Comparison of ENCODE assay signal across 9 cellular contexts in the genomic region with DNA sequence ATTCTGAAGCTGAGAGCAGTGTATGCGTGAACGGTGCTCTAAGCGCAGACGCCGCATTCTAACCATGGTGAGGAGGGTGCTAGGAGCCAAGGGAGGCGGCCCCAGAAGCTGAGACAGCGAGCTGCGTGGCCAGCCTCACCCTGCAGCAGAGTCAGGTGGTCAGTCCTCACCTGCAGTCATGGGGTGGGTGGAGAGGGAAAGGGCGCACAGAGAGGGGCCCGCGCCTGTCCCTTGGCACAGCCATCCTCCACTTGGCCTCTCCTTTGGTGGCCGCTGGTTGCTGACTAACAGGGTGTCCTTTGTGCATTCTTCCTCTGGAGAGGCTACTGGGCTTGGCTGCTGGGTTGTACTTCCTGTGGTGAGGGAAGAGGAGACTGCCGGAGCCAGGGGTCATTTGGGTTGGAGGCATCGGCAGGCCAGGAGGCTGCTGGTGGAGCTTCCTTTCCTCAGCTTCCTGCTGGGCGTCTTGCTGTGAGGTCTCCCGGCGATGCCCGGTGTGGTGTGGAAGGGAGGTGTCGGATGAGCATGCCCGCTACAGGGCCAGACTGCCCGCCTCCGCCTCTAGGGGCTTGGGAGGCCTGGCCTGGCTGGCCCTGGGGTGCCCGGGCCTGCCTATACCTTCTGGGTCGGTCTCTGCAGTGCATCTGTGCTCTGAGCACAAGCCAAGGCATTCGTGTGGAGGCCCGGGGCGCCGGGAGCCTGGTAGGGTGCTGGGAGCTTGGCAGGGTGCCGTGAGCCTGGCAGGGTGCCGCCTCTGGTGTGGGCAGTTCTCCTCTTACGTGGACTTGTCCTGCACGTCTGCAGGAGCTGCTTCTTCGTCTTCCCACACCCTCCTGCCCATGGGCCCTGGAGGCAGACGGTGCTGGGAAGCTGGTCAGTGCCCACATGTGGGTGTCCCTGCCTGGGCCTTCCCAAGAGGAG. TPM values are rescaled to one million over a fixed set of nuclear protein-coding genes. Genes with fewer than 3 reads are reported as not detected.
DNase-seq lines count a peak whose midpoint lies in the region; ATAC-seq, FAIRE-seq and TF ChIP-seq lines count a peak whose summit lies in the region.
"Had no signal": no experiment of that assay in that cellular context is flagged by ENCODE, and none has a peak within 500 bp of the region (broad histone marks: within the 10 kb centered on the region; RNA-seq: fewer than 3 reads in every experiment).

No MANE protein-coding gene starts in this region.

- no peak for TF ChIP-seq CTCF in ascending aorta (IDR thresholded peaks at IDR 0.05)
- TF ChIP-seq CTCF in keratinocyte (optimal IDR thresholded peaks at IDR 0.05 in 1 of 3, IDR thresholded peaks at IDR 0.05 in 1 of 3, conservative IDR thresholded peaks at IDR 0.05 in 1 of 3; ENCODE audit: extremely low read depth in 1 of 3, insufficient read depth in 2 of 3, low read length in 3 of 3): no peak

- no peak for ATAC-seq in stimulated activated naive B cell treated with anti-CD40 and anti-IgM and Interleukin-4, amounts not matched to agents 10 μg/mL and 1 μg/mL and 100 μg/mL, for 72 hours (replicated peaks)
- no peak for ATAC-seq in GM18870 (IDR thresholded peaks at IDR 0.05; ENCODE audit: unreplicated experiment)

- H3K9me3 ChIP-seq in MG63 (no peaks in the 10 kb centered on the region), ascending aorta (no peaks in the 10 kb centered on the region), keratinocyte (ENCODE audit: control insufficient read depth, low read depth, low read length) (no peaks in the 10 kb centered on the region)

- peaks cover 3 to 24% of the 10 kb centered on the region in 2 donors for H3K4me1 ChIP-seq in ascending aorta
- H3K4me1 ChIP-seq in keratinocyte (ENCODE audit: control insufficient read depth, extremely low read depth, insufficient read depth, low read length): peaks cover 16% of the 10 kb centered on the region

- H3K4me3 Mint-ChIP-seq in stimulated activated naive B cell treated with anti-CD40 and anti-IgM and Interleukin-4, amounts not matched to agents 10 μg/mL and 1 μg/mL and 100 μg/mL, for 72 hours: no peak overlapping the region
- H3K4me3 Mint-ChIP-seq: activated B cell treated with CpG ODN at 0.5 μM for 24 hours had no signal

- H3K4me2 ChIP-seq in keratinocyte (ENCODE audit: control insufficient read depth, extremely low read depth, insufficient read depth, low read depth, low read length): peak overlapping the region; percentile 4

- peak overlapping the region; percentile 47 for H3K27ac Mint-ChIP-seq in stimulated activated naive B cell treated with anti-CD40 and anti-IgM and Interleukin-4, amounts not matched to agents 10 μg/mL and 1 μg/mL and 100 μg/mL, for 72 hours
- H3K27ac Mint-ChIP-seq: activated B cell treated with CpG ODN at 0.5 μM for 24 hours had no signal

- no peak for FAIRE-seq in keratinocyte (lab: Jason Lieb, UNC)

- no peaks in the 10 kb centered on the region for H3K9me3 Mint-ChIP-seq in stimulated activated naive B cell treated with anti-CD40 and anti-IgM and Interleukin-4, amounts not matched to agents 10 μg/mL and 1 μg/mL and 100 μg/mL, for 72 hours
- H3K9me3 Mint-ChIP-seq: activated B cell treated with CpG ODN at 0.5 μM for 24 hours had no signal

- H3K36me3 ChIP-seq in MG63 (peaks cover 35% of the 10 kb centered on the region), ascending aorta (peaks cover 16 to 23% of the 10 kb centered on the region in 2 donors), keratinocyte (ENCODE audit: control insufficient read depth in 2 of 2, extremely low read depth in 1 of 2, insufficient read depth in 2 of 2, low read length in 2 of 2) (peaks cover 5 to 7% of the 10 kb centered on the region in 2 experiments)

- H3K4me1 Mint-ChIP-seq in stimulated activated naive B cell treated with anti-CD40 and anti-IgM and Interleukin-4, amounts not matched to agents 10 μg/mL and 1 μg/mL and 100 μg/mL, for 72 hours: peaks cover 22 to 26% of the 10 kb centered on the region in 2 donors

- dilution Hi-C loops in keratinocyte (cut with MboI; ENCODE audit: extremely low pct_ligation_motif_present, low sequenced_read_pairs): no loop called here

- DNase-seq in MG63: peak; percentile 97
- no peak for DNase-seq in ascending aorta (ENCODE audit: low spot score in 2 of 2)
- DNase-seq in keratinocyte (ENCODE audit: low read depth, low spot score): no peak
- no peak for DNase-seq in stimulated activated naive B cell treated with anti-CD40 and anti-IgM and Interleukin-4, amounts not matched to agents 10 μg/mL and 1 μg/mL and 100 μg/mL, for 72 hours
- DNase-seq in DMS153 (lab: John Stamatoyannopoulos, UW): no peak
- no peak for DNase-seq in stimulated activated CD4-positive, alpha-beta T cell treated with anti-CD3 and anti-CD28 coated beads, Interleukin-2, amount 100 ng/mL, for 48 hours
- DNase-seq: activated B cell treated with CpG ODN at 0.5 μM for 24 hours, IMR-90 had no signal

- H3K9ac ChIP-seq in keratinocyte (ENCODE audit: control insufficient read depth, extremely low read depth, insufficient read depth, low read length): no peak overlapping the region

- no peaks in the 10 kb centered on the region for H4K20me1 ChIP-seq in keratinocyte (ENCODE audit: control insufficient read depth, extremely low read depth, insufficient read depth, low read length)

- no peaks in the 10 kb centered on the region for H3K27me3 Mint-ChIP-seq in stimulated activated naive B cell treated with anti-CD40 and anti-IgM and Interleukin-4, amounts not matched to agents 10 μg/mL and 1 μg/mL and 100 μg/mL, for 72 hours
- H3K27me3 Mint-ChIP-seq: activated B cell treated with CpG ODN at 0.5 μM for 24 hours had no signal

- H3K9me1 ChIP-seq in keratinocyte (ENCODE audit: control insufficient read depth, extremely low read depth, insufficient read depth, low read length): no peaks in the 10 kb centered on the region

- H3K27me3 ChIP-seq in MG63 (no peaks in the 10 kb centered on the region), ascending aorta (no peaks in the 10 kb centered on the region), keratinocyte (ENCODE audit: control insufficient read depth, extremely low read depth, insufficient read depth, low read length) (no peaks in the 10 kb centered on the region)

- H3K27ac ChIP-seq in ascending aorta (peak overlapping the region; percentile 27 to 65), keratinocyte (ENCODE audit: control insufficient read depth, insufficient read depth, low read length) (no peak overlapping the region)

- H3K4me3 ChIP-seq in MG63 (peak overlapping the region; percentile 0; the same call in 1 of the 2 replicates), ascending aorta (no peak overlapping the region), keratinocyte (ENCODE audit: control insufficient read depth in 2 of 3, extremely low read depth in 1 of 3, insufficient read depth in 2 of 3, low read depth in 1 of 3, low read length in 3 of 3) (no peak overlapping the region)

- intact Hi-C loops in ascending aorta (cut with DNase I): loop anchor here (2.0 kb wide), 1 partner anchor 17 kb away; the partner anchor contains the start of gene RNF213

- H3K36me3 Mint-ChIP-seq in stimulated activated naive B cell treated with anti-CD40 and anti-IgM and Interleukin-4, amounts not matched to agents 10 μg/mL and 1 μg/mL and 100 μg/mL, for 72 hours: peaks cover 22 to 58% of the 10 kb centered on the region in 2 donors

- H3K79me2 ChIP-seq in keratinocyte (ENCODE audit: control insufficient read depth, insufficient read depth, low read length): no peaks in the 10 kb centered on the region

- H2AFZ ChIP-seq in keratinocyte (ENCODE audit: control insufficient read depth, low read length): no peak overlapping the region

RNA-seq across cellular contexts. Expression of gene RNF213, which starts 17.4 kb away (rescaled TPM):
- 22.5 and 22.6 TPM in 2 replicates for total RNA-seq in MG63 (2014; rRNA removed; shearing (Covaris generic); ENCODE audit: low replicate concordance)
- 155 TPM for total RNA-seq in ascending aorta
- polyA plus RNA-seq in keratinocyte: 21.0 to 34.1 TPM (median 24.4 TPM) in 3 replicates
- 23.0 TPM for polyA plus RNA-seq in keratinocyte (2011; ENCODE audit: low read depth)
- 13.2 and 15.6 TPM in 2 replicates for polyA plus RNA-seq in keratinocyte (2011; cell fraction: cytosol; rRNA removed)
- 131 and 145 TPM in 2 replicates for polyA plus RNA-seq in keratinocyte (2011; cell fraction: nucleus; rRNA removed)
- polyA plus RNA-seq in keratinocyte (2012; ENCODE audit: low replicate concordance): 25.2 and 36.9 TPM in 2 replicates
- polyA minus RNA-seq in keratinocyte: 71.4 to 308 TPM (median 91.8 TPM) in 3 replicates
- polyA minus RNA-seq in keratinocyte (2011; cell fraction: cytosol; rRNA and poly(A)+ RNA removed): 36.4 TPM
- 154 and 249 TPM in 2 replicates for polyA minus RNA-seq in keratinocyte (2011; cell fraction: nucleus; rRNA and poly(A)+ RNA removed)

RNA-seq across cellular contexts. Expression of gene SLC26A11, which starts 57.8 kb away (rescaled TPM):
- total RNA-seq in MG63 (2014; rRNA removed; shearing (Covaris generic); ENCODE audit: low replicate concordance): 1.9 and 7.3 TPM in 2 replicates
- 25.8 TPM for total RNA-seq in ascending aorta
- 2.2 to 4.7 TPM (median 3.0 TPM) in 3 replicates for polyA plus RNA-seq in keratinocyte
- polyA plus RNA-seq in keratinocyte (2011; ENCODE audit: low read depth): 2.0 TPM
- 1.3 and 2.6 TPM in 2 replicates for polyA plus RNA-seq in keratinocyte (2011; cell fraction: cytosol; rRNA removed)
- 15.7 and 21.6 TPM in 2 replicates for polyA plus RNA-seq in keratinocyte (2011; cell fraction: nucleus; rRNA removed)
- 3.8 and 5.7 TPM in 2 replicates for polyA plus RNA-seq in keratinocyte (2012; ENCODE audit: low replicate concordance)
- polyA minus RNA-seq in keratinocyte: 2.2 to 5.7 TPM (median 3.2 TPM) in 3 replicates
- polyA minus RNA-seq in keratinocyte (2011; cell fraction: cytosol; rRNA and poly(A)+ RNA removed): 3.3 TPM
- polyA minus RNA-seq in keratinocyte (2011; cell fraction: nucleus; rRNA and poly(A)+ RNA removed): 11.2 and 12.5 TPM in 2 replicates

RNA-seq across cellular contexts. Expression of gene SGSH, which starts 57.9 kb away (rescaled TPM):
- total RNA-seq in MG63 (2014; rRNA removed; shearing (Covaris generic); ENCODE audit: low replicate concordance): 18.7 and 23.6 TPM in 2 replicates
- total RNA-seq in ascending aorta: 50.9 TPM
- polyA plus RNA-seq in keratinocyte: 8.9 to 21.5 TPM (median 9.6 TPM) in 3 replicates
- polyA plus RNA-seq in keratinocyte (2011; ENCODE audit: low read depth): 7.2 TPM
- polyA plus RNA-seq in keratinocyte (2011; cell fraction: cytosol; rRNA removed): 5.2 and 9.1 TPM in 2 replicates
- polyA plus RNA-seq in keratinocyte (2011; cell fraction: nucleus; rRNA removed): 89.8 and 106 TPM in 2 replicates
- 11.3 and 23.7 TPM in 2 replicates for polyA plus RNA-seq in keratinocyte (2012; ENCODE audit: low replicate concordance)
- polyA minus RNA-seq in keratinocyte: 10.0 to 31.6 TPM (median 10.1 TPM) in 3 replicates
- 14.4 TPM for polyA minus RNA-seq in keratinocyte (2011; cell fraction: cytosol; rRNA and poly(A)+ RNA removed)
- 28.7 and 33.2 TPM in 2 replicates for polyA minus RNA-seq in keratinocyte (2011; cell fraction: nucleus; rRNA and poly(A)+ RNA removed)
